Comparison of ENCODE assay signal across 8 cellular contexts in the genomic region with DNA sequence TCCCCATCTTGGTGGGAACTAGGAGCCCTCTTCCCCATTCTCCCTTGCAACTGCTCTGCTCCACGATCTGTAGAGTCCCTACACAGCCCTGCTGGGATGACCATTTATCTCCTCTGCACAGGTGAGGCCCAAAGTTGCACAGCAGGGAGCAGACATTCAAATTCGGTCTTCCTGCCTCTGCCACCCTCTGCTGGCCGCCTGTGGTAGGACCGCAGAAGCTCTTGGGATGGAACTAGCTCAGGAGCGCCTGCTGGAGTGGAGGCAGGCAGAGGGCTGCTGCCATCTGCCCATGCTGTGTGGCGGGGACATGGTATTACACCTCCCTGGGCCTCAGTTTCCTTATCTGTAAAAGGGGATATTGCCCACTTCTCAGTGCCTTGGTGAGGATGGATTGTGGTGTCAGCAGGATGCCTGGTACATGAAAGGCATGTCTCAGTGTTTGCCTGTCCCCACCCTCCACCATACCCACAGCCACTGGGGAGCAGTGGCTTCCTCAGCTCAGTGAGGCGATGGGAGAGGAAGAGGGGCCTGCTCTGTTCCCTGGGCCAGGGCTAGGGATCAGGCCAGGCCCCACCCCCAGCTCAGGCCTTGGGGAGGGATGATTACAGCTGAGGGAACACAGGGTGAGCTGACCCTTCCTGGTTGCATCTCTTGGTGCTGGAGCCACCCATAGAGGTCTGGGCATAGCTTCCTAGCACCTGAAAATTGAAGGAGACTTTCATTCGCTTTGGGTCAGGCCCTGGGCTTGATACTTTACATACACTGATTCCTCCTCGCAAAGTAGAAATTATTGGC. TPM values are rescaled to one million over a fixed set of nuclear protein-coding genes. Genes with fewer than 3 reads are reported as not detected.
DNase-seq lines count a peak whose midpoint lies in the region; ATAC-seq and TF ChIP-seq lines count a peak whose summit lies in the region.

No MANE protein-coding gene starts in this region.

- ATAC-seq in GM21360 (IDR thresholded peaks at IDR 0.05; ENCODE audit: unreplicated experiment) (peak; percentile 88), IMR-90 (ENCODE audit: low read depth) (peak; percentile 99), esophagus mucosa (peak; percentile 76)
- ATAC-seq in naive thymus-derived CD8-positive, alpha-beta T cell: peak; percentile 98 to 100

- no peak overlapping the region for H4K91ac ChIP-seq in IMR-90 (ENCODE audit: insufficient read depth, low read depth, low read length)

- no peak overlapping the region for H2BK120ac ChIP-seq in IMR-90 (ENCODE audit: low read depth, low read length)

- WGBS in IMR-90 (ENCODE audit: extremely low coverage in 2 of 2, insufficient read length in 1 of 2), 2 experiments: 88% methylated on average over 2 of the region's 9 CpGs; no CpG with 5 or more reads in 1 of the 2 experiments

- no peak overlapping the region for H2BK15ac ChIP-seq in IMR-90 (ENCODE audit: low read depth, low read length)

- peak; percentile 96 for TF ChIP-seq CTCF in IMR-90 (conservative IDR thresholded peaks at IDR 0.05; ENCODE audit: low read depth, low read length)

- H4K8ac ChIP-seq in IMR-90 (ENCODE audit: low read depth in 2 of 2, low read length in 2 of 2): no peak overlapping the region

- no peaks in the 10 kb centered on the region for H3K9me3 ChIP-seq in IMR-90 (ENCODE audit: control insufficient read depth, insufficient read depth, low read length)

- peak; percentile 76 for DNase-seq in COR-L47 (lab: John Stamatoyannopoulos, UW)
- peak; percentile 65 for DNase-seq in IMR-90
- peak; percentile 96 for DNase-seq in OCI-M1 (lab: John Stamatoyannopoulos, UW)
- peak; percentile 74 for DNase-seq in activated T-cell treated with anti-CD3 and anti-CD28 coated beads for 48 hours (ENCODE audit: low read depth)
- DNase-seq in naive thymus-derived CD8-positive, alpha-beta T cell: peak; percentile 63 to 90 (median 73)
- peak; percentile 55 to 75 (median 66) for DNase-seq in stimulated activated naive CD4-positive, alpha-beta T cell (lab: John Stamatoyannopoulos, UW)

- peaks cover 0 to 4% (median 0%) of the 10 kb centered on the region in 3 donors for H3K36me3 Mint-ChIP-seq in naive thymus-derived CD8-positive, alpha-beta T cell

- H3K4me3 Mint-ChIP-seq in naive thymus-derived CD8-positive, alpha-beta T cell: no peak overlapping the region

- H3K9me1 ChIP-seq in IMR-90 (ENCODE audit: insufficient read depth, low read length): no peaks in the 10 kb centered on the region

- H3K4me1 ChIP-seq in IMR-90 (ENCODE audit: control insufficient read depth, insufficient read depth, low read length): no peaks in the 10 kb centered on the region

- H3K4ac ChIP-seq in IMR-90 (ENCODE audit: low read depth, low read length): no peak overlapping the region

- no peak overlapping the region for H4K5ac ChIP-seq in IMR-90 (ENCODE audit: low read depth, low read length)

- H3K9me3 Mint-ChIP-seq in naive thymus-derived CD8-positive, alpha-beta T cell: no peaks in the 10 kb centered on the region

- in situ Hi-C loops in IMR-90 (cut with MboI; ENCODE audit: low sequenced_read_pairs): loop anchor here (5.0 kb wide), 1 partner anchor 44 kb away; no protein-coding TSS in a partner anchor

- no peak overlapping the region for H3K4me3 ChIP-seq in IMR-90 (ENCODE audit: insufficient read depth, low read depth, low read length)

- no peak overlapping the region for H3K18ac ChIP-seq in IMR-90 (ENCODE audit: low read depth, low read length)

- no peak overlapping the region for H3K27ac Mint-ChIP-seq in naive thymus-derived CD8-positive, alpha-beta T cell

- H3K79me1 ChIP-seq in IMR-90 (ENCODE audit: low read depth in 1 of 2, low read length in 2 of 2): no peaks in the 10 kb centered on the region; a peak in 1 of 4 replicates

- H3K14ac ChIP-seq in IMR-90 (replicated peaks; ENCODE audit: low read depth, low read length): no peak overlapping the region

- POLR2A ChIA-PET in IMR-90 (lab: Charles Lee; ENCODE audit: unreplicated experiment): interaction anchor here (1.0 kb wide), 1 partner anchor 44 kb away, joined by 9 read pairs; no protein-coding TSS in a partner anchor
- POLR2A ChIA-PET in naive thymus-derived CD8-positive, alpha-beta T cell (lab: Charles Lee): interaction anchor here (1.0 to 3.8 kb wide), 4 partner anchors 9 to 44 kb away, joined by 4 to 17 read pairs (median 12); no protein-coding TSS in a partner anchor

- intact Hi-C loops in IMR-90 (cut with micrococcal nuclease): loop anchor here (1.0 kb wide), 2 partner anchors 44 to 357 kb away; no protein-coding TSS in a partner anchor

- H2AFZ ChIP-seq in IMR-90 (replicated peaks; ENCODE audit: low read length, poor library complexity): peak overlapping the region; percentile 72

- H3K36me3 ChIP-seq in IMR-90 (ENCODE audit: control insufficient read depth, insufficient read depth, low read length): peaks cover 2% of the 10 kb centered on the region

- H3K27ac ChIP-seq in IMR-90 (ENCODE audit: insufficient read depth, low read length): no peak overlapping the region

- peak; percentile 50; the same call in 1 of the 2 replicates for TF ChIP-seq POLR2A in IMR-90 (IDR thresholded peaks at IDR 0.05; ENCODE audit: low read depth, low read length)

- dilution Hi-C loops in IMR-90 (cut with HindIII; ENCODE audit: low sequenced_read_pairs, unreplicated experiment): no loop called here

- H3K27me3 Mint-ChIP-seq in naive thymus-derived CD8-positive, alpha-beta T cell: no peaks in the 10 kb centered on the region

- TF ChIP-seq RAD21 in IMR-90 (IDR thresholded peaks at IDR 0.05; ENCODE audit: low read length): peak; percentile 94

- BruUV-seq in IMR-90 (replicated peaks; lab: Mats Ljungman, UMichigan): no TSS peak

- H3K23ac ChIP-seq in IMR-90 (ENCODE audit: low read depth, low read length): no peak overlapping the region

- CTCF ChIA-PET in IMR-90 (lab: Yijun Ruan, JAX): interaction anchor here (0.6 to 2.9 kb wide), 14 partner anchors 9 to 890 kb away, joined by 3 to 21 read pairs (median 4); partner anchors contain the start of gene CAPN5

- H3K27me3 ChIP-seq in IMR-90 (ENCODE audit: control insufficient read depth, insufficient read depth, low read length): no peaks in the 10 kb centered on the region

- no peak overlapping the region for H2BK20ac ChIP-seq in IMR-90 (ENCODE audit: low read depth, low read length)

- H2AK9ac ChIP-seq in IMR-90 (replicated peaks; ENCODE audit: low read depth, low read length, poor library complexity): peak overlapping the region; percentile 79

- peaks cover 19% of the 10 kb centered on the region for H4K20me1 ChIP-seq in IMR-90 (ENCODE audit: insufficient read depth, low read length)

- H2BK5ac ChIP-seq in IMR-90 (ENCODE audit: low read depth, low read length, poor library complexity, severe bottlenecking): no peak overlapping the region

- H2AK5ac ChIP-seq in IMR-90 (ENCODE audit: low read depth, low read length): no peak overlapping the region

- H3K56ac ChIP-seq in IMR-90 (ENCODE audit: extremely low read depth, insufficient read depth, low read length): no peak overlapping the region

- H3K9ac ChIP-seq in IMR-90 (ENCODE audit: low read depth, low read length): no peak overlapping the region

- H3K4me1 Mint-ChIP-seq in naive thymus-derived CD8-positive, alpha-beta T cell: peaks cover 2 to 7% (median 3%) of the 10 kb centered on the region in 4 donors

- no peak overlapping the region for H3K4me2 ChIP-seq in IMR-90 (ENCODE audit: low read depth, low read length)

TF ChIP-seq in IMR-90, 13 proteins besides CTCF, POLR2A, EP300 and RAD21:
- TF ChIP-seq SMC3 (IDR thresholded peaks at IDR 0.05; ENCODE audit: low read depth, low read length) (peak; percentile 98), CEBPB (IDR thresholded peaks at IDR 0.05; ENCODE audit: low read depth, low read length) (no peak)

RNA-seq across cellular contexts. Expression of gene OMP, which starts 11.3 kb away (rescaled TPM):
- not detected in 2 replicates for total RNA-seq in IMR-90 (2012; rRNA removed)
- 0.27 and 0.46 TPM in 2 replicates for polyA plus RNA-seq in IMR-90 (2012; rRNA removed)
- 0.19 TPM in 1 of 2 replicates, not detected in the other for polyA plus RNA-seq in IMR-90 (2012; cell fraction: cytosol; rRNA removed)
- polyA plus RNA-seq in IMR-90 (2012; cell fraction: nucleus; rRNA removed; ENCODE audit: low replicate concordance): 0.71 and 1.6 TPM in 2 replicates
- not detected for total RNA-seq in esophagus mucosa
- total RNA-seq in naive thymus-derived CD8-positive, alpha-beta T cell: 1 to 10 TPM in 1 of 2 experiments, not detected in 1; 1.1 TPM
- polyA plus RNA-seq in naive thymus-derived CD8-positive, alpha-beta T cell: not detected

RNA-seq across cellular contexts. Expression of gene CAPN5, which starts 24.6 kb away (rescaled TPM):
- total RNA-seq in IMR-90 (2012; rRNA removed): 8.1 TPM in 2 replicates
- 24.0 and 26.9 TPM in 2 replicates for polyA plus RNA-seq in IMR-90 (2012; rRNA removed)
- 13.0 and 28.2 TPM in 2 replicates for polyA plus RNA-seq in IMR-90 (2012; cell fraction: cytosol; rRNA removed)
- polyA plus RNA-seq in IMR-90 (2012; cell fraction: nucleus; rRNA removed; ENCODE audit: low replicate concordance): 72.1 and 107 TPM in 2 replicates
- 30.4 TPM for total RNA-seq in esophagus mucosa
- total RNA-seq in naive thymus-derived CD8-positive, alpha-beta T cell: 1 to 10 TPM; 9.5 to 9.9 TPM
- 10 to 100 TPM in 1 of 3 donors, 1 to 10 TPM in 2; 6.2 to 13.1 (median 7.5) TPM for polyA plus RNA-seq in naive thymus-derived CD8-positive, alpha-beta T cell

RNA-seq across cellular contexts. Expression of gene MYO7A, which starts 36.7 kb away (rescaled TPM):
- under 0.01 TPM in 1 of 2 replicates, not detected in the other for total RNA-seq in IMR-90 (2012; rRNA removed)
- polyA plus RNA-seq in IMR-90 (2012; rRNA removed): 0.01 and 0.02 TPM in 2 replicates
- 0.02 and 0.05 TPM in 2 replicates for polyA plus RNA-seq in IMR-90 (2012; cell fraction: cytosol; rRNA removed)
- 0.23 and 0.24 TPM in 2 replicates for polyA plus RNA-seq in IMR-90 (2012; cell fraction: nucleus; rRNA removed; ENCODE audit: low replicate concordance)
- total RNA-seq in esophagus mucosa: 0.96 TPM
- under 1 TPM; 0.18 to 0.30 TPM for total RNA-seq in naive thymus-derived CD8-positive, alpha-beta T cell
- not detected for polyA plus RNA-seq in naive thymus-derived CD8-positive, alpha-beta T cell

RNA-seq across cellular contexts. Expression of gene B3GNT6, which starts 57.1 kb away (rescaled TPM):
- total RNA-seq in IMR-90 (2012; rRNA removed) (not detected in 2 replicates), esophagus mucosa (2.3 TPM)
- 0.03 TPM in 1 of 2 replicates, not detected in the other for polyA plus RNA-seq in IMR-90 (2012; rRNA removed)
- not detected in 2 replicates for polyA plus RNA-seq in IMR-90 (2012; cell fraction: cytosol; rRNA removed)
- polyA plus RNA-seq in IMR-90 (2012; cell fraction: nucleus; rRNA removed; ENCODE audit: low replicate concordance): 0.02 TPM in 1 of 2 replicates, not detected in the other
- total RNA-seq in naive thymus-derived CD8-positive, alpha-beta T cell: not detected
- not detected for polyA plus RNA-seq in naive thymus-derived CD8-positive, alpha-beta T cell
